ENCODE assay signal across 21 cellular contexts in genomic region chr10:2917926-2918325, GRCh38.
A peak's percentile ranks its signal among the peaks of the same experiment; 100 is the strongest.
DNase-seq lines count a peak whose midpoint lies in the region; ATAC-seq and TF ChIP-seq lines count a peak whose summit lies in the region.
"Had no signal": no experiment of that assay in that cellular context is flagged by ENCODE, and none has a peak within 500 bp of the region (broad histone marks: within the 10 kb centered on the region; RNA-seq: fewer than 3 reads in every experiment).

No MANE protein-coding gene starts in this region.

- POLR2A ChIA-PET in WTC11 (lab: Charles Lee) = no interaction called here

- CTCF ChIA-PET in WTC11 (lab: Charles Lee) = interaction anchor here (0.8 to 1.9 kb wide), 3 partner anchors 10 to 127 kb away, joined by 3 to 8 read pairs (median 3); no protein-coding TSS in a partner anchor

- in situ Hi-C loops in ACHN (cut with HindIII; ENCODE audit: low pct_ligation_motif_present, low pct_unique_long_range_greater_than_20kb, low sequenced_read_pairs) = no loop called here

- H3K9me3 Mint-ChIP-seq in WTC11 (peaks cover 3% of the 10 kb centered on the region; the same call in 1 of the 2 replicates), type B pancreatic cell (no peaks in the 10 kb centered on the region)
- H3K9me3 Mint-ChIP-seq: IgD-negative memory B cell had no signal

- H3K27me3 Mint-ChIP-seq in WTC11 (ENCODE audit: low read depth) (peaks cover 2% of the 10 kb centered on the region; the same call in 1 of the 2 replicates), type B pancreatic cell (peaks cover 43% of the 10 kb centered on the region)

- H3K27ac Mint-ChIP-seq in WTC11 (peak overlapping the region; percentile 83; the same call in 1 of the 2 replicates), type B pancreatic cell (peak overlapping the region; percentile 13)
- H3K27ac Mint-ChIP-seq: B cell, CD14-positive monocyte, IgD-negative memory B cell had no signal

- ATAC-seq in WTC11 = no peak; the same call in 1 of the 2 replicates
- ATAC-seq: GM12878 had no signal

- H3K4me3 Mint-ChIP-seq in WTC11 (no peak overlapping the region), type B pancreatic cell (no peak overlapping the region)
- H3K4me3 Mint-ChIP-seq: B cell, IgD-negative memory B cell had no signal

- DNase-seq in NCI-H146 (lab: John Stamatoyannopoulos, UW) = peak; percentile 28
- no peak for DNase-seq in NCI-H146 treated with DMSO at 0.1 percent for 48 hours (lab: John Stamatoyannopoulos, UW; ENCODE audit: unreplicated experiment)
- DNase-seq in WTC11 (ENCODE audit: low spot score) = no peak
- peak; percentile 16 for DNase-seq in midbrain (lab: John Stamatoyannopoulos, UW)
- DNase-seq in type B pancreatic cell (ENCODE audit: extremely low spot score, unreplicated experiment) = no peak
- DNase-seq in NCI-H526 (lab: John Stamatoyannopoulos, UW) = no peak
- no peak for DNase-seq in SIG-M5 (lab: John Stamatoyannopoulos, UW)
- DNase-seq in ACHN = no peak
- DNase-seq: DMS79, NCI-H1105, NCI-H1694 treated with DMSO at 0.1 percent for 48 hours, NCI-H2081 treated with DMSO at 0.1 percent for 48 hours, NCI-H2171 treated with DMSO at 0.1 percent for 48 hours, NCI-H446 treated with DMSO at 0.1 percent for 48 hours, PC-9, SHP77 treated with DMSO at 0.1 percent for 48 hours, SK-N-SH had no signal

- TF ChIP-seq CTCF in WTC11 (IDR thresholded peaks at IDR 0.05) (no peak), type B pancreatic cell (conservative IDR thresholded peaks at IDR 0.05) (no peak)

- H3K4me1 Mint-ChIP-seq in WTC11 = peaks cover 32% of the 10 kb centered on the region
- peaks cover 6% of the 10 kb centered on the region for H3K4me1 Mint-ChIP-seq in type B pancreatic cell (ENCODE audit: unreplicated experiment)
- H3K4me1 Mint-ChIP-seq: B cell, IgD-negative memory B cell had no signal

- H3K36me3 Mint-ChIP-seq in WTC11 (no peaks in the 10 kb centered on the region), type B pancreatic cell (no peaks in the 10 kb centered on the region)
- H3K36me3 Mint-ChIP-seq: CD14-positive monocyte had no signal

TF ChIP-seq in WTC11, 78 proteins besides CTCF, POLR2A, EP300 and RAD21:
- no peak for TF ChIP-seq OVOL2 (CRISPR knock-in tag; IDR thresholded peaks at IDR 0.05; ENCODE audit: borderline replicate concordance)
- 0 out of 2 replicates have a peak, but pooled peaks have one; percentile 25 for TF ChIP-seq ZNF423 (CRISPR knock-in tag; IDR thresholded peaks at IDR 0.05)
- TF ChIP-seq, protein P1, sequence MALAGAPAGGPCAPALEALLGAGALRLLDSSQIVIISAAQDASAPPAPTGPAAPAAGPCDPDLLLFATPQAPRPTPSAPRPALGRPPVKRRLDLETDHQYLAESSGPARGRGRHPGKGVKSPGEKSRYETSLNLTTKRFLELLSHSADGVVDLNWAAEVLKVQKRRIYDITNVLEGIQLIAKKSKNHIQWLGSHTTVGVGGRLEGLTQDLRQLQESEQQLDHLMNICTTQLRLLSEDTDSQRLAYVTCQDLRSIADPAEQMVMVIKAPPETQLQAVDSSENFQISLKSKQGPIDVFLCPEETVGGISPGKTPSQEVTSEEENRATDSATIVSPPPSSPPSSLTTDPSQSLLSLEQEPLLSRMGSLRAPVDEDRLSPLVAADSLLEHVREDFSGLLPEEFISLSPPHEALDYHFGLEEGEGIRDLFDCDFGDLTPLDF (CRISPR knock-in tag; IDR thresholded peaks at IDR 0.05) = no peak
- no peak for TF ChIP-seq JAZF1 (CRISPR knock-in tag; IDR thresholded peaks at IDR 0.05)
- no peak for TF ChIP-seq MXD4 (CRISPR knock-in tag; IDR thresholded peaks at IDR 0.05; ENCODE audit: borderline replicate concordance)
- no peak for TF ChIP-seq ZMAT4 (CRISPR knock-in tag; IDR thresholded peaks at IDR 0.05)
- no peak for TF ChIP-seq CREM (CRISPR knock-in tag; IDR thresholded peaks at IDR 0.05)
- TF ChIP-seq GTF2I (CRISPR knock-in tag; conservative IDR thresholded peaks at IDR 0.05) = no peak

Comparison
In these comparisons a context has a peak if more than half of its experiments do, and no peak if none do; other contexts are left out.
1. DNase-seq: peak in NCI-H146 (single experiment) and midbrain (single experiment); none in NCI-H146 treated with DMSO at 0.1 percent for 48 hours (single experiment), WTC11 (single experiment), type B pancreatic cell (single experiment), NCI-H526 (0 of 2), SIG-M5 (single experiment) and ACHN (single experiment).